8 cellular contexts compared by ENCODE assay signal in the genomic region with DNA sequence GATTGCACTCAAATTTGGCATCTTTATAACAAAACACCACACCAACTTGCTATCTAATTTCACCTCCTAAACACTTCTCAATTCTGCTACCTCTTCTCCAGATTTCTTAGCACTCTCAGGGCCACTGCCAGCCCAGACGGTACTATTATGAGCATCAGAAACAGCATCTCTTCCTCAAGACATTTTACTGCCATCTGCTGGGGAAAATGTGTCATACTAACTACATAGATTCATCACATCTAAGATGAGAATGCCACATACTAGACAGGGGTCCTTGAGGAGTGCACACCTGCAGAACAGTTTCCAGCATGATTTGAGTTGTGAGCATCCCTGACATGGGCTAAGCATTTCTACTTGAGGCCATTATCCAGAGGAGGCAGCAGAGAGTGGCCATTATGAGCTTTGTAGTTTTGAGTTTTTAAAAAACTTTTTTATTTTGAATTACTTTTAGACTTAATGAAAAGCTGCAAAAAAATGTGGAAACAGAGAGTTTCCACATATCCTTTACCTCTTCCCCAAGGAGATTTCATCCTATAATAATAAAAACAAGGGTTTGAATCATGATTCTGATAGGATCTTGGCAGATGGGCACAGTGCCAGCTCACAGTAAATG. TPM values are rescaled to one million over a fixed set of nuclear protein-coding genes. Genes with fewer than 3 reads are reported as not detected.
A peak's percentile ranks its signal among the peaks of the same experiment; 100 is the strongest.
DNase-seq lines count a peak whose midpoint lies in the region; ATAC-seq and TF ChIP-seq lines count a peak whose summit lies in the region.

No MANE protein-coding gene starts in this region.

- no peaks in the 10 kb centered on the region for H4K20me1 ChIP-seq in MM.1S (ENCODE audit: insufficient read depth, low read length)

- WGBS in upper lobe of left lung, 2 donors: 0 to 3% methylated on average over 1 of the region's 1 CpG

- no peak overlapping the region for H2AFZ ChIP-seq in MM.1S (ENCODE audit: low read length)

- peak overlapping the region; percentile 52; the same call in 1 of the 2 replicates for H3K27ac ChIP-seq in MM.1S (ENCODE audit: low read length)
- H3K27ac ChIP-seq in upper lobe of left lung: no peak overlapping the region

- TF ChIP-seq POLR2A in upper lobe of left lung (IDR thresholded peaks at IDR 0.05): no peak

- peak overlapping the region; percentile 53; the same call in 1 of the 2 replicates for H3K4me2 ChIP-seq in MM.1S (ENCODE audit: low read depth, low read length)

- TF ChIP-seq EP300 in upper lobe of left lung (IDR thresholded peaks at IDR 0.05): no peak

- ATAC-seq in HG02571 (IDR thresholded peaks at IDR 0.05; ENCODE audit: unreplicated experiment) (peak; percentile 78), upper lobe of left lung (ENCODE audit: low FRiP score in 2 of 2) (peak; percentile 77 to 85)

- peak; percentile 58 for DNase-seq in AG08395 (ENCODE audit: low spot score)
- DNase-seq in MM.1S: peak; percentile 88
- peak; percentile 55 to 68 for DNase-seq in SHP77 (lab: John Stamatoyannopoulos, UW)
- DNase-seq in dedifferentiated amniotic fluid mesenchymal stem cell (ENCODE audit: extremely low spot score): peak; percentile 83
- DNase-seq in lung microvascular endothelial cell (ENCODE audit: low read depth in 2 of 2): peak; percentile 54 to 80
- DNase-seq in upper lobe of left lung: no peak

- H3K9me3 ChIP-seq in MM.1S (replicated peaks; ENCODE audit: insufficient read depth, low read length) (no peaks in the 10 kb centered on the region), upper lobe of left lung (no peaks in the 10 kb centered on the region)

- H3K79me2 ChIP-seq in MM.1S (ENCODE audit: low read length): no peaks in the 10 kb centered on the region

- no peaks in the 10 kb centered on the region for H3K27me3 ChIP-seq in MM.1S (replicated peaks; ENCODE audit: insufficient read depth, low read length)
- H3K27me3 ChIP-seq in upper lobe of left lung: no peaks in the 10 kb centered on the region

- H3K9ac ChIP-seq in MM.1S (ENCODE audit: low read length): no peak overlapping the region

- no peaks in the 10 kb centered on the region for H3K9me2 ChIP-seq in MM.1S (replicated peaks; ENCODE audit: insufficient read depth, low read length)

- peak; percentile 59; the same call in 2 of the 3 replicates for TF ChIP-seq CTCF in GM12872 (IDR thresholded peaks at IDR 0.05; ENCODE audit: insufficient read depth, low read depth, low read length)
- TF ChIP-seq CTCF in MM.1S (IDR thresholded peaks at IDR 0.05; ENCODE audit: low read length): peak; percentile 71
- peak; percentile 24 to 69 (median 45) for TF ChIP-seq CTCF in upper lobe of left lung (IDR thresholded peaks at IDR 0.05)

- H3K4me1 ChIP-seq in MM.1S (ENCODE audit: low read length): peaks cover 58% of the 10 kb centered on the region
- H3K4me1 ChIP-seq in upper lobe of left lung: no peaks in the 10 kb centered on the region

- no peak overlapping the region for H3K4me3 ChIP-seq in MM.1S (ENCODE audit: low read length)
- no peak overlapping the region for H3K4me3 ChIP-seq in upper lobe of left lung

- H3K36me3 ChIP-seq in MM.1S (replicated peaks; ENCODE audit: insufficient read depth, low read length) (no peaks in the 10 kb centered on the region), upper lobe of left lung (no peaks in the 10 kb centered on the region)

- peaks cover 27% of the 10 kb centered on the region for H3F3A ChIP-seq in MM.1S (ENCODE audit: insufficient read depth, low read length)

RNA-seq across cellular contexts. Expression of a gene that starts 15.1 kb away (rescaled TPM):
- total RNA-seq in lung microvascular endothelial cell: 0.20 TPM in 1 of 2 replicates, not detected in the other
- 1 to 10 TPM in 4 of 6 donors, under 1 TPM in 2; 0.33 to 5.2 (median 1.7) TPM for total RNA-seq in upper lobe of left lung

Comparison
In these comparisons a context has a peak if more than half of its experiments do, and no peak if none do; other contexts are left out.
1. DNase-seq: peak in AG08395 (single experiment), MM.1S (single experiment), SHP77 (2 of 2), dedifferentiated amniotic fluid mesenchymal stem cell (single experiment) and lung microvascular endothelial cell (2 of 2); none in upper lobe of left lung (0 of 2).
2. Peak in every context shown above with its lines, with median percentiles within 50 percentile points of each other: CTCF ChIP-seq.